In genomic region chr12:68807274-68807575, GRCh38 we compare ENCODE assay signal across 7 cellular contexts. TPM values are rescaled to one million over a fixed set of nuclear protein-coding genes. Genes with fewer than 3 reads are reported as not detected.
DNase-seq lines count a peak whose midpoint lies in the region; ATAC-seq and TF ChIP-seq lines count a peak whose summit lies in the region.
"Not testable (repeated sequence)": the region's sequence is repeated elsewhere in the genome, so short reads cannot be mapped to it uniquely, and the experiment has no call there.

No MANE protein-coding gene starts in this region.

- not testable (repeated sequence) for H3K9me3 Mint-ChIP-seq in activated T-cell treated with anti-CD3 and anti-CD28 coated beads, Interleukin-2, amount 50 U/mL, for 4 hours

- H3K27ac ChIP-seq in OCI-LY1 (ENCODE audit: low read depth, low read length, poor library complexity, severe bottlenecking), result peak overlapping the region; percentile 99
- peak overlapping the region; percentile 95 to 100 (median 99) for H3K27ac ChIP-seq in heart right ventricle
- H3K27ac ChIP-seq in mucosa of rectum (ENCODE audit: low read depth in 2 of 2, low read length in 2 of 2), result peak overlapping the region; percentile 99

- not testable (repeated sequence) for H3K9me2 ChIP-seq in OCI-LY1 (ENCODE audit: low read depth, low read length)

- H3K9me3 ChIP-seq in OCI-LY1 (ENCODE audit: low read length); heart right ventricle; mucosa of rectum (ENCODE audit: control insufficient read depth in 2 of 2, low read length in 2 of 2); skeletal muscle satellite cell (replicated peaks; ENCODE audit: low read length): not testable (repeated sequence)

- H3K36me3 ChIP-seq in OCI-LY1 (ENCODE audit: insufficient read depth, low read length), result peaks cover 35% of the 10 kb centered on the region
- peaks cover 0 to 33% (median 9%) of the 10 kb centered on the region in 9 donors for H3K36me3 ChIP-seq in heart right ventricle
- H3K36me3 ChIP-seq in mucosa of rectum (ENCODE audit: control insufficient read depth in 2 of 2, insufficient read depth in 2 of 2, low read length in 2 of 2), result not testable (repeated sequence)
- peaks cover 20% of the 10 kb centered on the region for H3K36me3 ChIP-seq in skeletal muscle satellite cell (ENCODE audit: insufficient read depth, low read length)

- H4K20me1 ChIP-seq in OCI-LY1 (ENCODE audit: insufficient read depth, low read length), result not testable (repeated sequence)

- not testable (repeated sequence) for H3K27me3 Mint-ChIP-seq in activated T-cell treated with anti-CD3 and anti-CD28 coated beads, Interleukin-2, amount 50 U/mL, for 4 hours (ENCODE audit: low read depth)

- H3K4me3 Mint-ChIP-seq in activated T-cell treated with anti-CD3 and anti-CD28 coated beads, Interleukin-2, amount 50 U/mL, for 4 hours, result peak overlapping the region; percentile 97

- H3K4me2 ChIP-seq in OCI-LY1 (ENCODE audit: low read length), result peak overlapping the region; percentile 39
- peak overlapping the region; percentile 88 for H3K4me2 ChIP-seq in skeletal muscle satellite cell (ENCODE audit: low read length)

- 22 to 25% methylated on average over 10 of the region's 10 CpGs for WGBS in heart right ventricle, 2 donors

- H3K79me2 ChIP-seq in OCI-LY1 (ENCODE audit: insufficient read depth, low read length), result peaks cover 35% of the 10 kb centered on the region

- ATAC-seq in activated T-cell treated with anti-CD3 and anti-CD28 coated beads, Interleukin-2, amount 50 U/mL, for 4 hours; heart right ventricle: not testable (repeated sequence)

- peaks cover 22% of the 10 kb centered on the region for H3K4me1 Mint-ChIP-seq in activated T-cell treated with anti-CD3 and anti-CD28 coated beads, Interleukin-2, amount 50 U/mL, for 4 hours (ENCODE audit: low read depth)

- not testable (repeated sequence) for H3K27me3 ChIP-seq in OCI-LY1 (ENCODE audit: insufficient read depth, low read length); heart right ventricle; mucosa of rectum (ENCODE audit: control insufficient read depth in 2 of 2, insufficient read depth in 2 of 2, low read length in 2 of 2); skeletal muscle satellite cell (ENCODE audit: control insufficient read depth, insufficient read depth, low read length)

- not testable (repeated sequence) for H3F3A ChIP-seq in OCI-LY1 (ENCODE audit: insufficient read depth, low read length)

- peaks cover 15% of the 10 kb centered on the region for H3K36me3 Mint-ChIP-seq in activated T-cell treated with anti-CD3 and anti-CD28 coated beads, Interleukin-2, amount 50 U/mL, for 4 hours (ENCODE audit: insufficient read depth)

- H2AFZ ChIP-seq in OCI-LY1 (ENCODE audit: low read length), result not testable (repeated sequence)

- peak overlapping the region; percentile 64 for H3K9ac ChIP-seq in OCI-LY1 (ENCODE audit: low read length)
- H3K9ac ChIP-seq in mucosa of rectum (ENCODE audit: low read depth in 1 of 2, low read length in 2 of 2), result peak overlapping the region; percentile 83 to 100
- H3K9ac ChIP-seq in skeletal muscle satellite cell (ENCODE audit: low read depth, low read length), result peak overlapping the region; percentile 98

- not testable (repeated sequence) for DNase-seq in GM12864 (ENCODE audit: low read depth); activated T-cell treated with anti-CD3 and anti-CD28 coated beads, Interleukin-2, amount 50 U/mL, for 4 hours; choroid plexus epithelial cell (ENCODE audit: low read depth); heart right ventricle

- H3K4me1 ChIP-seq in OCI-LY1 (ENCODE audit: insufficient read depth, low read length, severe bottlenecking) (peaks cover 68% of the 10 kb centered on the region), heart right ventricle (peaks cover 3 to 42% (median 21%) of the 10 kb centered on the region in 9 donors)
- not testable (repeated sequence) for H3K4me1 ChIP-seq in mucosa of rectum (ENCODE audit: control insufficient read depth in 2 of 2, insufficient read depth in 2 of 2, low read length in 2 of 2); skeletal muscle satellite cell (ENCODE audit: control insufficient read depth, insufficient read depth, low read length)

- not testable (repeated sequence) for TF ChIP-seq CTCF in GM12864 (IDR thresholded peaks at IDR 0.05; ENCODE audit: low read depth, low read length, missing control alignments); OCI-LY1 (IDR thresholded peaks at IDR 0.05; ENCODE audit: low read length); choroid plexus epithelial cell (conservative IDR thresholded peaks at IDR 0.05; ENCODE audit: low read depth, low read length); heart right ventricle (IDR thresholded peaks at IDR 0.05)

- H3K4me3 ChIP-seq in GM12864 (ENCODE audit: low read depth, low read length) (peak overlapping the region; percentile 96), OCI-LY1 (ENCODE audit: low read depth, low read length, poor library complexity, severe bottlenecking) (peak overlapping the region; percentile 85), choroid plexus epithelial cell (ENCODE audit: low read depth, low read length) (peak overlapping the region; percentile 95), heart right ventricle (peak overlapping the region; percentile 78 to 98 (median 92)), mucosa of rectum (ENCODE audit: low read length in 2 of 2) (peak overlapping the region; percentile 91 to 97), skeletal muscle satellite cell (ENCODE audit: low read length) (peak overlapping the region; percentile 95)

- intact Hi-C loops in heart right ventricle (cut with DNase I), result loop anchor here in 5 of 10 donors (5.0 to 10.0 kb wide), 6 partner anchors 50 to 472 kb away; partner anchors contain the start of genes SLC35E3 (in 4 of the 5), MDM1 (in 1 of the 5), NUP107 (in 1 of the 5) and RAP1B (in 1 of the 5)

RNA-seq across cellular contexts. Expression of gene MDM2, which starts 0.8 kb away (rescaled TPM):
- 100 to 1,000 TPM; 111 to 129 (median 127) TPM for total RNA-seq in activated T-cell treated with anti-CD3 and anti-CD28 coated beads, Interleukin-2, amount 50 U/mL, for 4 hours
- total RNA-seq in heart right ventricle, result 10 to 100 TPM; 40.1 to 59.1 (median 47.1) TPM
- 10 to 100 TPM; 15.9 to 95.5 TPM for polyA plus RNA-seq in heart right ventricle
- total RNA-seq in skeletal muscle satellite cell (2012; rRNA removed), result 97.2 and 190 TPM in 2 replicates
